Comparison of ENCODE assay signal across 1 cellular context in genomic region chr19:4067396-4068057, GRCh38.
TF ChIP-seq lines count a peak whose summit lies in the region.

No MANE protein-coding gene starts in this region.

TF ChIP-seq in K562, 482 proteins besides CTCF, POLR2A, EP300 and RAD21 (continued from another document and continues in another):
- TF ChIP-seq, protein P1, sequence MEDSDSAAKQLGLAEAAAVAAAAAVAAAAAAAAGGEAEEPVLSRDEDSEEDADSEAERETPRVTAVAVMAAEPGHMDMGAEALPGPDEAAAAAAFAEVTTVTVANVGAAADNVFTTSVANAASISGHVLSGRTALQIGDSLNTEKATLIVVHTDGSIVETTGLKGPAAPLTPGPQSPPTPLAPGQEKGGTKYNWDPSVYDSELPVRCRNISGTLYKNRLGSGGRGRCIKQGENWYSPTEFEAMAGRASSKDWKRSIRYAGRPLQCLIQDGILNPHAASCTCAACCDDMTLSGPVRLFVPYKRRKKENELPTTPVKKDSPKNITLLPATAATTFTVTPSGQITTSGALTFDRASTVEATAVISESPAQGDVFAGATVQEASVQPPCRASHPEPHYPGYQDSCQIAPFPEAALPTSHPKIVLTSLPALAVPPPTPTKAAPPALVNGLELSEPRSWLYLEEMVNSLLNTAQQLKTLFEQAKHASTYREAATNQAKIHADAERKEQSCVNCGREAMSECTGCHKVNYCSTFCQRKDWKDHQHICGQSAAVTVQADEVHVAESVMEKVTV (CRISPR knock-in tag; IDR thresholded peaks at IDR 0.05), result no peak
- TF ChIP-seq ILK (tag; IDR thresholded peaks at IDR 0.05; ENCODE audit: borderline replicate concordance, low read depth) (no peak), IRF2 (CRISPR knock-in tag; IDR thresholded peaks at IDR 0.05) (no peak), GTF2F1 (IDR thresholded peaks at IDR 0.05; ENCODE audit: low read depth, low read length) (no peak), ATF6 (CRISPR knock-in tag; IDR thresholded peaks at IDR 0.05) (no peak), ZNF696 (CRISPR knock-in tag; conservative IDR thresholded peaks at IDR 0.05) (no peak), ZBTB40 (IDR thresholded peaks at IDR 0.05) (0 out of 2 replicates have a peak, but pooled peaks have one; percentile 20), ZBTB40 (CRISPR knock-in tag; IDR thresholded peaks at IDR 0.05) (no peak), JUND (IDR thresholded peaks at IDR 0.05; ENCODE audit: borderline replicate concordance, low read depth, low read length) (no peak), JUND (tag; IDR thresholded peaks at IDR 0.05; ENCODE audit: borderline replicate concordance, low read depth, low read length) (no peak), TEAD1 (CRISPR knock-in tag; IDR thresholded peaks at IDR 0.05) (peak in 1 of 2 experiments; percentile 23; a peak in 1 of 4 replicates), WHSC1 (IDR thresholded peaks at IDR 0.05; ENCODE audit: low read length) (no peak), ZC3H11A (IDR thresholded peaks at IDR 0.05; ENCODE audit: low read depth, low read length) (no peak), TCF15 (CRISPR knock-in tag; IDR thresholded peaks at IDR 0.05) (no peak), ERF (CRISPR knock-in tag; IDR thresholded peaks at IDR 0.05) (no peak), SAP30 (IDR thresholded peaks at IDR 0.05; ENCODE audit: borderline replicate concordance, insufficient read depth, low read depth, low read length, poor library complexity, severe bottlenecking) (no peak), ETV5 (CRISPR knock-in tag; IDR thresholded peaks at IDR 0.05; ENCODE audit: low read depth) (no peak), HNRNPL (IDR thresholded peaks at IDR 0.05; ENCODE audit: low read depth, low read length) (no peak), TCFL5 (CRISPR knock-in tag; conservative IDR thresholded peaks at IDR 0.05) (no peak), MYC (IDR thresholded peaks at IDR 0.05; ENCODE audit: low read depth, low read length) (no peak), MYC (CRISPR knock-in tag; IDR thresholded peaks at IDR 0.05; ENCODE audit: borderline replicate concordance, low read depth) (no peak), ZNF23 (CRISPR knock-in tag; IDR thresholded peaks at IDR 0.05) (no peak), GABPB2 (CRISPR knock-in tag; conservative IDR thresholded peaks at IDR 0.05) (no peak), NFE2 (IDR thresholded peaks at IDR 0.05; ENCODE audit: low read depth) (no peak), POLR2G (IDR thresholded peaks at IDR 0.05; ENCODE audit: low read depth, low read length) (peak; percentile 82), HEY1 (CRISPR knock-in tag; IDR thresholded peaks at IDR 0.05; ENCODE audit: borderline replicate concordance) (no peak), KLF1 (tag; IDR thresholded peaks at IDR 0.05) (no peak), ZNF408 (CRISPR knock-in tag; IDR thresholded peaks at IDR 0.05; ENCODE audit: low read depth) (no peak), GTF2A2 (tag; IDR thresholded peaks at IDR 0.05) (no peak), KDM2B (CRISPR knock-in tag; IDR thresholded peaks at IDR 0.05) (no peak), NFIC (IDR thresholded peaks at IDR 0.05) (no peak), FOXJ2 (tag; IDR thresholded peaks at IDR 0.05) (no peak), DACH1 (IDR thresholded peaks at IDR 0.05; ENCODE audit: partially characterized antibody) (no peak), ELK1 (CRISPR knock-in tag; IDR thresholded peaks at IDR 0.05) (no peak), ILF3 (IDR thresholded peaks at IDR 0.05; ENCODE audit: borderline replicate concordance) (no peak), MEIS2 (IDR thresholded peaks at IDR 0.05; ENCODE audit: partially characterized antibody) (no peak), FOXM1 (IDR thresholded peaks at IDR 0.05; ENCODE audit: low read depth) (no peak), FOXM1 (CRISPR knock-in tag; IDR thresholded peaks at IDR 0.05; ENCODE audit: low read depth) (no peak), MTA1 (IDR thresholded peaks at IDR 0.05; ENCODE audit: borderline replicate concordance) (no peak), RHOXF2B (CRISPR knock-in tag; conservative IDR thresholded peaks at IDR 0.05) (no peak), IFI16 (CRISPR knock-in tag; IDR thresholded peaks at IDR 0.05) (no peak), JUN (IDR thresholded peaks at IDR 0.05; ENCODE audit: borderline replicate concordance, low read depth, low read length) (no peak), JUN (CRISPR knock-in tag; IDR thresholded peaks at IDR 0.05; ENCODE audit: borderline replicate concordance) (no peak), MCM5 (IDR thresholded peaks at IDR 0.05; ENCODE audit: low read depth) (no peak), BHLHE40 (IDR thresholded peaks at IDR 0.05; ENCODE audit: low read length) (no peak), L3MBTL2 (IDR thresholded peaks at IDR 0.05) (no peak), TCF3 (CRISPR knock-in tag; IDR thresholded peaks at IDR 0.05) (no peak), PRMT5 (CRISPR knock-in tag; IDR thresholded peaks at IDR 0.05) (no peak), BACH1 (tag; IDR thresholded peaks at IDR 0.05) (no peak), CHD2 (IDR thresholded peaks at IDR 0.05; ENCODE audit: low read depth, low read length) (no peak), RBM34 (IDR thresholded peaks at IDR 0.05; ENCODE audit: borderline replicate concordance, insufficient read depth, low read length) (no peak), SMAD4 (CRISPR knock-in tag; conservative IDR thresholded peaks at IDR 0.05) (0 out of 2 replicates have a peak, but pooled peaks have one; percentile 16), ZNF184 (CRISPR knock-in tag; IDR thresholded peaks at IDR 0.05) (no peak), XRCC4 (IDR thresholded peaks at IDR 0.05; ENCODE audit: extremely low read depth, insufficient read depth, insufficient read length) (no peak), ZNF354B (CRISPR knock-in tag; IDR thresholded peaks at IDR 0.05) (no peak), ZNF589 (CRISPR knock-in tag; IDR thresholded peaks at IDR 0.05; ENCODE audit: low read depth) (no peak), NCOA4 (IDR thresholded peaks at IDR 0.05; ENCODE audit: partially characterized antibody) (no peak), HNRNPH1 (optimal IDR thresholded peaks at IDR 0.05; ENCODE audit: low read depth, low read length) (no peak)
- TF ChIP-seq, protein P2, sequence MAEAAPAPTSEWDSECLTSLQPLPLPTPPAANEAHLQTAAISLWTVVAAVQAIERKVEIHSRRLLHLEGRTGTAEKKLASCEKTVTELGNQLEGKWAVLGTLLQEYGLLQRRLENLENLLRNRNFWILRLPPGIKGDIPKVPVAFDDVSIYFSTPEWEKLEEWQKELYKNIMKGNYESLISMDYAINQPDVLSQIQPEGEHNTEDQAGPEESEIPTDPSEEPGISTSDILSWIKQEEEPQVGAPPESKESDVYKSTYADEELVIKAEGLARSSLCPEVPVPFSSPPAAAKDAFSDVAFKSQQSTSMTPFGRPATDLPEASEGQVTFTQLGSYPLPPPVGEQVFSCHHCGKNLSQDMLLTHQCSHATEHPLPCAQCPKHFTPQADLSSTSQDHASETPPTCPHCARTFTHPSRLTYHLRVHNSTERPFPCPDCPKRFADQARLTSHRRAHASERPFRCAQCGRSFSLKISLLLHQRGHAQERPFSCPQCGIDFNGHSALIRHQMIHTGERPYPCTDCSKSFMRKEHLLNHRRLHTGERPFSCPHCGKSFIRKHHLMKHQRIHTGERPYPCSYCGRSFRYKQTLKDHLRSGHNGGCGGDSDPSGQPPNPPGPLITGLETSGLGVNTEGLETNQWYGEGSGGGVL (CRISPR knock-in tag; IDR thresholded peaks at IDR 0.05), result no peak
- TF ChIP-seq, protein P3, sequence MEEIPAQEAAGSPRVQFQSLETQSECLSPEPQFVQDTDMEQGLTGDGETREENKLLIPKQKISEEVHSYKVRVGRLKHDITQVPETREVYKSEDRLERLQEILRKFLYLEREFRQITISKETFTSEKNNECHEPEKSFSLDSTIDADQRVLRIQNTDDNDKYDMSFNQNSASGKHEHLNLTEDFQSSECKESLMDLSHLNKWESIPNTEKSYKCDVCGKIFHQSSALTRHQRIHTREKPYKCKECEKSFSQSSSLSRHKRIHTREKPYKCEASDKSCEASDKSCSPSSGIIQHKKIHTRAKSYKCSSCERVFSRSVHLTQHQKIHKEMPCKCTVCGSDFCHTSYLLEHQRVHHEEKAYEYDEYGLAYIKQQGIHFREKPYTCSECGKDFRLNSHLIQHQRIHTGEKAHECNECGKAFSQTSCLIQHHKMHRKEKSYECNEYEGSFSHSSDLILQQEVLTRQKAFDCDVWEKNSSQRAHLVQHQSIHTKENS (CRISPR knock-in tag; IDR thresholded peaks at IDR 0.05), result no peak
